ENCODE assay signal across 21 cellular contexts in genomic region chr10:15363031-15363430, GRCh38. TPM values are rescaled to one million over a fixed set of nuclear protein-coding genes. Genes with fewer than 3 reads are reported as not detected.
A peak's percentile ranks its signal among the peaks of the same experiment; 100 is the strongest.
DNase-seq lines count a peak whose midpoint lies in the region; ATAC-seq, FAIRE-seq and TF ChIP-seq lines count a peak whose summit lies in the region.
"Had no signal": no experiment of that assay in that cellular context is flagged by ENCODE, and none has a peak within 500 bp of the region (broad histone marks: within the 10 kb centered on the region; RNA-seq: fewer than 3 reads in every experiment).

No MANE protein-coding gene starts in this region.

- H3K27me3 ChIP-seq in brain microvascular endothelial cell (replicated peaks) (no peaks in the 10 kb centered on the region), kidney epithelial cell (ENCODE audit: control insufficient read depth, insufficient read depth, low read length) (no peaks in the 10 kb centered on the region)
- H3K27me3 ChIP-seq: vagina had no signal

- H3K36me3 ChIP-seq in brain microvascular endothelial cell (replicated peaks): no peaks in the 10 kb centered on the region
- no peaks in the 10 kb centered on the region for H3K36me3 ChIP-seq in kidney epithelial cell (ENCODE audit: control insufficient read depth, insufficient read depth, low read length)
- H3K36me3 ChIP-seq: left lung, vagina had no signal

- peak; percentile 24 for DNase-seq in ACHN
- DNase-seq in HTR-8/SVneo (ENCODE audit: insufficient read length, low spot score): peak; percentile 25
- DNase-seq in brain microvascular endothelial cell: peak; percentile 29
- peak; percentile 25 for DNase-seq in kidney epithelial cell (ENCODE audit: low read depth)
- DNase-seq in NCI-H1694 (lab: John Stamatoyannopoulos, UW): no peak
- DNase-seq in cerebellum (ENCODE audit: low spot score): no peak
- DNase-seq in NCI-H345 treated with DMSO at 0.1 percent for 48 hours (lab: John Stamatoyannopoulos, UW; ENCODE audit: unreplicated experiment): no peak
- DNase-seq: activated CD4-positive, alpha-beta T cell treated with anti-CD3 and anti-CD28 coated beads, Interleukin-2, amount 50 U/mL, for 48 hours; activated naive CD4-positive, alpha-beta T cell treated with anti-CD3 and anti-CD28 coated beads, Interleukin-2, amount 50 U/mL, for 16 hours; activated T-cell treated with anti-CD3 and anti-CD28 coated beads for 4 hours; left lung; NCI-H1417; NCI-H524 treated with DMSO at 0.1 percent for 48 hours; retina; SHP77; stimulated activated CD4-positive, alpha-beta T cell treated with anti-CD3 and anti-CD28 coated beads, Interleukin-12 subunit alpha, Interleukin-12 subunit beta, amount 100 ng/mL, for 4 hours had no signal

- no peak for ATAC-seq in HG03342 (IDR thresholded peaks at IDR 0.05; ENCODE audit: unreplicated experiment)
- ATAC-seq: left lung had no signal

- no peak for FAIRE-seq in HTR-8/SVneo (lab: Jason Lieb, UNC)
- FAIRE-seq: A204.1 had no signal

- no peak for TF ChIP-seq CTCF in brain microvascular endothelial cell (IDR thresholded peaks at IDR 0.05; ENCODE audit: low read depth, low read length, missing control alignments)
- no peak for TF ChIP-seq CTCF in kidney epithelial cell (IDR thresholded peaks at IDR 0.05; ENCODE audit: insufficient read depth, low read length, poor library complexity, severe bottlenecking)

- no peak overlapping the region for H3K27ac ChIP-seq in brain microvascular endothelial cell
- H3K27ac ChIP-seq: coronary artery, left lung, vagina, VCaP had no signal

- no peak overlapping the region for H3K4me3 ChIP-seq in brain microvascular endothelial cell (ENCODE audit: low read depth, low read length)
- no peak overlapping the region for H3K4me3 ChIP-seq in kidney epithelial cell (ENCODE audit: low read depth, low read length)
- H3K4me3 ChIP-seq: coronary artery, left lung, vagina had no signal

- in situ Hi-C loops in ACHN (cut with HindIII; ENCODE audit: low pct_ligation_motif_present, low pct_unique_long_range_greater_than_20kb, low sequenced_read_pairs): no loop called here
- in situ Hi-C loops in brain microvascular endothelial cell (cut with HindIII; ENCODE audit: low pct_ligation_motif_present, low sequenced_read_pairs): no loop called here

RNA-seq across cellular contexts. Expression of gene FAM171A1, which starts 8.1 kb away (rescaled TPM):
- total RNA-seq in kidney epithelial cell (32.0 and 34.0 TPM in 2 replicates), cerebellum (29.7 TPM)

Comparison
In these comparisons a context has a peak if more than half of its experiments do, and no peak if none do; other contexts are left out.
1. DNase-seq: peak in ACHN (single experiment), HTR-8/SVneo (single experiment), brain microvascular endothelial cell (single experiment) and kidney epithelial cell (single experiment); none in NCI-H1694 (single experiment), cerebellum (single experiment) and NCI-H345 treated with DMSO at 0.1 percent for 48 hours (single experiment).